ENCODE assay signal across 17 cellular contexts in the genomic region with DNA sequence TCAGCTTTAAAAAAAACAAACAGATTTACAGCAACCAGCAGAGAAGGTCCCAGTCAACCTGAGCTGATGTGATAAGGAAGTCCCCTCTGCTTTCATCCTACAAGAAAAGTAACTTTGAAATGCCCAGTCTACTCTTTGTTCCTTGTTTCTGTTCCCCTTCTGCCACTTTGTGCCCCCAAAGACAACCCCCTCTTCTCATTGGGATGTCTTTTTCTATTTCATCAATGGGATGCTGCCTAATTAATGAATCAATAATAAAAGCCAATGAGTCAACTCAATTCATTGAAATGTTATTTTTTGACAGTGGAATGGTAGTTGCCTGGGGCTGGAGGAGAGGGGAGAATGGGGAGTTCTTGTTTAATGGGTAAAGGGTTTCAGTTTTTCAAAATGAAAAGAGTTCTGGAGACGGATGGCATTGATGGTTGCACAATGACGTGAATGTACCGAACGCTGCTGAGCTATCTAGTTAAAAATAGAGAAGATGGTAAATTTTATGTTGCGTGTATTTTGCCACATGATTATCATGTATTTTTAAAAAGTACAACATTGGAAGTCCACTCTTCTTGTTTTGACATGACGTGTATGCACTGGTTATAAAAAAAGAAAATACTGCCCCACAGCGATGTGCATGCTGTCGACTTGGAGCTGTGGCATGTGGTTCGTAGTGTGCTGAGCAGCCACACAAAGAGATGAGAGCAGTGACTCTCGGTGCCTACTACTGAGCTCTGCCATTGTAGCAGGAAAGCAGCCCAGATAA. TPM values are rescaled to one million over a fixed set of nuclear protein-coding genes. Genes with fewer than 3 reads are reported as not detected.
A peak's percentile ranks its signal among the peaks of the same experiment; 100 is the strongest.
DNase-seq lines count a peak whose midpoint lies in the region; ATAC-seq and TF ChIP-seq lines count a peak whose summit lies in the region.
"Had no signal": no experiment of that assay in that cellular context is flagged by ENCODE, and none has a peak within 500 bp of the region (broad histone marks: within the 10 kb centered on the region; RNA-seq: fewer than 3 reads in every experiment).

No MANE protein-coding gene starts in this region.

- DNase-seq in GM12864 (ENCODE audit: low read depth) = peak; percentile 72
- DNase-seq in foreskin melanocyte = peak; percentile 69
- no peak for DNase-seq in activated effector memory CD4-positive, alpha-beta T cell treated with Interleukin-2 at 50 U/mL for 16 hours
- DNase-seq in colonic mucosa = no peak
- no peak for DNase-seq in HFFc6
- DNase-seq: activated T-cell treated with anti-CD3 and anti-CD28 coated beads, Interleukin-2, amount 50 U/mL, for 24 hours; dermis blood vessel endothelial cell; DMS153; left colon; NCI-H510A treated with DMSO at 0.1 percent for 48 hours; SJCRH30; tibial artery had no signal

- H3K36me3 Mint-ChIP-seq in HFFc6 (ENCODE audit: low read depth) = no peaks in the 10 kb centered on the region

- H3K9ac ChIP-seq in colonic mucosa (ENCODE audit: low read depth in 2 of 2, low read length in 2 of 2) = no peak overlapping the region

- H3K9me3 Mint-ChIP-seq in HFFc6 = no peaks in the 10 kb centered on the region
- H3K9me3 Mint-ChIP-seq: activated T-cell treated with anti-CD3 and anti-CD28 coated beads, Interleukin-2, amount 50 U/mL, for 24 hours had no signal

- no peaks in the 10 kb centered on the region for H3K27me3 ChIP-seq in colonic mucosa
- H3K27me3 ChIP-seq: SJCRH30 had no signal

- no peak overlapping the region for H3K4me3 Mint-ChIP-seq in HFFc6
- H3K4me3 Mint-ChIP-seq: activated T-cell treated with anti-CD3 and anti-CD28 coated beads, Interleukin-2, amount 50 U/mL, for 24 hours had no signal

- H3K9me3 ChIP-seq in colonic mucosa = no peaks in the 10 kb centered on the region
- H3K9me3 ChIP-seq: SJCRH30, tibial artery had no signal

- ATAC-seq in GM21367 (IDR thresholded peaks at IDR 0.05; ENCODE audit: unreplicated experiment) (peak; percentile 58), HG03457 (IDR thresholded peaks at IDR 0.05; ENCODE audit: unreplicated experiment) (peak; percentile 59), GM21381 (IDR thresholded peaks at IDR 0.05; ENCODE audit: unreplicated experiment) (no peak)
- ATAC-seq: HCT116, left colon had no signal

- no peaks in the 10 kb centered on the region for H3K27me3 Mint-ChIP-seq in HFFc6 (ENCODE audit: insufficient read depth)

- H3K27ac ChIP-seq in colonic mucosa = no peak overlapping the region
- H3K27ac ChIP-seq: SJCRH30, tibial artery had no signal

- H3K4me1 ChIP-seq in colonic mucosa = no peaks in the 10 kb centered on the region
- H3K4me1 ChIP-seq: SJCRH30, tibial artery had no signal

- no peak overlapping the region; the same call in 1 of the 2 replicates for H3K4me3 ChIP-seq in GM12864 (ENCODE audit: low read depth, low read length)
- no peak overlapping the region for H3K4me3 ChIP-seq in colonic mucosa
- H3K4me3 ChIP-seq: SJCRH30, skin epidermis, tibial artery had no signal

- H3K27ac Mint-ChIP-seq in HFFc6 = no peak overlapping the region
- H3K27ac Mint-ChIP-seq: activated T-cell treated with anti-CD3 and anti-CD28 coated beads, Interleukin-2, amount 50 U/mL, for 24 hours had no signal

- TF ChIP-seq CTCF in GM12864 (IDR thresholded peaks at IDR 0.05; ENCODE audit: low read depth, low read length, missing control alignments) = no peak
- TF ChIP-seq CTCF in colonic mucosa (IDR thresholded peaks at IDR 0.05) = no peak
- TF ChIP-seq CTCF in HFFc6 (IDR thresholded peaks at IDR 0.05) = no peak

- H3K4me1 Mint-ChIP-seq in HFFc6 (ENCODE audit: low read depth) = peaks cover 20% of the 10 kb centered on the region

- H3K36me3 ChIP-seq in colonic mucosa = no peaks in the 10 kb centered on the region
- H3K36me3 ChIP-seq: SJCRH30, tibial artery had no signal

- intact Hi-C loops in colonic mucosa (cut with DNase I) = no loop called here

RNA-seq across cellular contexts. Expression of a gene that starts 22.4 kb away (rescaled TPM):
- total RNA-seq in colonic mucosa = 100 to 1,000 TPM; 177 to 211 TPM
- under 1 TPM in 4 of 6 experiments, not detected in 2; 0.05 to 0.33 (median 0.13) TPM for total RNA-seq in HFFc6 (2021; fragmentation: NEBNext Ultra II Directional; extraction: Animal tissue kit (Norgen Biotek cat#: 25700))

Comparison
In these comparisons a context has a peak if more than half of its experiments do, and no peak if none do; other contexts are left out.
1. DNase-seq: peak in GM12864 (single experiment) and foreskin melanocyte (single experiment); none in activated effector memory CD4-positive, alpha-beta T cell treated with Interleukin-2 at 50 U/mL for 16 hours (single experiment), colonic mucosa (single experiment) and HFFc6 (single experiment).
2. RNA of a gene that starts 22.4 kb away (total RNA-seq): 177 to 211 TPM in colonic mucosa; 0.05 to 0.33 TPM in HFFc6; every median in the first group is over 100 times any median in the second.